Comparison of ENCODE assay signal across 12 cellular contexts in the genomic region with DNA sequence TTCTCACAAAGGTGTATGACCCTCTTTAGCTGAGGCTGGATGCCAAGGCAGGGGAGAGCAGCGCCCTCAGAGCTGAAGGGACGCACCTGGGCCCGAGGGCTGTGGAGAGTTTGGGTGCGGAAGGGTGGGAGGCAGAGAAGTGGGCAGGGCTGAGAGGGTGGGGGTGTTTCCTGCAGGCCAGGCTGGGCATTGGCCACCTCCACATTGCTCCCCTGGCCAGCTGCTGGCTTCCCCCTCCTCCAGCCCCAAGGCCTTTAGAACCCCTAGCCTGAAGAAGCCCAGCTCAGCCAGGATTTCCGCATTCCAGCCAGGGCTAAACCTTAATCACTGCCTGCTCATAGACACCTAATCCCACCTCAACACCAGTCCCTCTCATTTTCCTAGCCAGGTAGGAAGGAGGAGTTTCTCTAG. TPM values are rescaled to one million over a fixed set of nuclear protein-coding genes. Genes with fewer than 3 reads are reported as not detected.
DNase-seq lines count a peak whose midpoint lies in the region; ATAC-seq, FAIRE-seq and TF ChIP-seq lines count a peak whose summit lies in the region.
"Had no signal": no experiment of that assay in that cellular context is flagged by ENCODE, and none has a peak within 500 bp of the region (broad histone marks: within the 10 kb centered on the region; RNA-seq: fewer than 3 reads in every experiment).

No MANE protein-coding gene starts in this region.

- H4K20me1 ChIP-seq in astrocyte (ENCODE audit: insufficient read depth, low read length), result peaks cover 75% of the 10 kb centered on the region

- no peak overlapping the region for H3K4me2 ChIP-seq in astrocyte (ENCODE audit: low read length)

- ATAC-seq in HG02852 (IDR thresholded peaks at IDR 0.05; ENCODE audit: unreplicated experiment), result no peak

- H3K27ac ChIP-seq in astrocyte (ENCODE audit: low read depth, low read length) (no peak overlapping the region), left ventricle myocardium inferior (replicated peaks) (peak overlapping the region; percentile 88)

- H3K27ac Mint-ChIP-seq in astrocyte (ENCODE audit: unreplicated experiment), result no peak overlapping the region

- no peak overlapping the region for H3K9ac ChIP-seq in astrocyte (ENCODE audit: low read length)

- peaks cover 21% of the 10 kb centered on the region for H3K36me3 Mint-ChIP-seq in astrocyte (ENCODE audit: low read depth, unreplicated experiment)
- H3K36me3 Mint-ChIP-seq: immature natural killer cell had no signal

- H3K9me3 Mint-ChIP-seq in astrocyte (ENCODE audit: unreplicated experiment), result no peaks in the 10 kb centered on the region
- H3K9me3 Mint-ChIP-seq: immature natural killer cell had no signal

- TF ChIP-seq CTCF in D721Med (IDR thresholded peaks at IDR 0.05; ENCODE audit: insufficient read depth, missing control alignments) (no peak), astrocyte (IDR thresholded peaks at IDR 0.05; ENCODE audit: insufficient read depth, low read depth, low read length) (no peak), left ventricle myocardium inferior (IDR thresholded peaks at IDR 0.05; ENCODE audit: borderline replicate concordance) (no peak)

- intact Hi-C loops in left ventricle myocardium inferior (cut with micrococcal nuclease), result no loop called here
- intact Hi-C loops in posterior vena cava (cut with DNase I), result no loop called here

- H3K27me3 Mint-ChIP-seq in astrocyte (ENCODE audit: low read depth, unreplicated experiment), result no peaks in the 10 kb centered on the region

- H3K4me1 Mint-ChIP-seq in astrocyte (ENCODE audit: low read depth, unreplicated experiment), result peaks cover 10% of the 10 kb centered on the region
- H3K4me1 Mint-ChIP-seq: immature natural killer cell had no signal

- H3K4me3 ChIP-seq in astrocyte (ENCODE audit: insufficient read depth, low read depth, low read length), result no peak overlapping the region
- no peak overlapping the region for H3K4me3 ChIP-seq in left ventricle myocardium inferior

- H3K27me3 ChIP-seq in astrocyte (ENCODE audit: insufficient read depth, low read length) (no peaks in the 10 kb centered on the region), left ventricle myocardium inferior (ENCODE audit: low read depth) (no peaks in the 10 kb centered on the region)
- H3K27me3 ChIP-seq: BE2C had no signal

- H3K4me3 Mint-ChIP-seq in astrocyte (ENCODE audit: unreplicated experiment), result peak overlapping the region; percentile 60
- H3K4me3 Mint-ChIP-seq: immature natural killer cell had no signal

- peaks cover 32% of the 10 kb centered on the region for H3K79me2 ChIP-seq in astrocyte (ENCODE audit: insufficient read depth, low read length)

- no peak overlapping the region for H2AFZ ChIP-seq in astrocyte (ENCODE audit: low read depth, low read length)

- H3K9me3 ChIP-seq in astrocyte (ENCODE audit: insufficient read depth, low read depth, low read length), result no peaks in the 10 kb centered on the region
- no peaks in the 10 kb centered on the region for H3K9me3 ChIP-seq in left ventricle myocardium inferior (replicated peaks)
- H3K9me3 ChIP-seq: BE2C had no signal

- DNase-seq in D721Med (ENCODE audit: insufficient read length, low spot score), result peak; percentile 55
- no peak for DNase-seq in astrocyte (ENCODE audit: low read depth)
- DNase-seq in left ventricle myocardium inferior, result peak; percentile 13
- DNase-seq in posterior vena cava (ENCODE audit: low spot score), result peak; percentile 64
- no peak for DNase-seq in urothelium cell line (ENCODE audit: low spot score)
- DNase-seq in activated CD8-positive, alpha-beta memory T cell treated with anti-CD3 and anti-CD28 coated beads, Interleukin-2, amount 50 U/mL, for 48 hours, result no peak
- no peak for DNase-seq in HuH-7 (ENCODE audit: low spot score)
- DNase-seq: BE2C, immature natural killer cell, NCI-H1092, NCI-H524 had no signal

- no peak for FAIRE-seq in D721Med (lab: Jason Lieb, UNC)
- FAIRE-seq in astrocyte (lab: Jason Lieb, UNC), result no peak
- no peak for FAIRE-seq in urothelium cell line (lab: Jason Lieb, UNC)

- peaks cover 29% of the 10 kb centered on the region for H3K36me3 ChIP-seq in astrocyte (ENCODE audit: insufficient read depth, low read length)
- H3K36me3 ChIP-seq in left ventricle myocardium inferior, result peaks cover 26% of the 10 kb centered on the region

- H3K4me1 ChIP-seq in astrocyte (ENCODE audit: insufficient read depth, low read length) (peaks cover 14% of the 10 kb centered on the region), left ventricle myocardium inferior (peaks cover 63% of the 10 kb centered on the region)

RNA-seq across cellular contexts. Expression of a gene that starts 7.5 kb away (rescaled TPM):
- 178 and 189 TPM in 2 replicates for total RNA-seq in astrocyte
- total RNA-seq in left ventricle myocardium inferior, result 69.3 TPM
- total RNA-seq in posterior vena cava, result 10 to 100 TPM; 42.7 to 48.6 TPM

RNA-seq across cellular contexts. Expression of a gene that starts 10.2 kb away (rescaled TPM):
- total RNA-seq in astrocyte (22.9 and 26.0 TPM in 2 replicates), left ventricle myocardium inferior (65.8 TPM), posterior vena cava (10 to 100 TPM; 13.8 to 22.8 TPM)

RNA-seq across cellular contexts. Expression of a gene that starts 31.0 kb away (rescaled TPM):
- total RNA-seq in astrocyte (0.39 TPM in 1 of 2 replicates, not detected in the other), left ventricle myocardium inferior (67.2 TPM), posterior vena cava (100 to 1,000 TPM; 303 to 498 TPM)

Comparison
In these comparisons a context has a peak if more than half of its experiments do, and no peak if none do; other contexts are left out.
1. DNase-seq: peak in D721Med (single experiment), left ventricle myocardium inferior (single experiment) and posterior vena cava (single experiment); none in astrocyte (single experiment), urothelium cell line (single experiment), activated CD8-positive, alpha-beta memory T cell treated with anti-CD3 and anti-CD28 coated beads, Interleukin-2, amount 50 U/mL, for 48 hours (single experiment) and HuH-7 (single experiment).
2. RNA of a gene that starts 31.0 kb away (total RNA-seq): 303 to 498 TPM in posterior vena cava and 67.2 TPM in left ventricle myocardium inferior (single experiment); 0.39 TPM in astrocyte; every median in the first group is over 10 times any median in the second.